ENCODE assay signal across 23 cellular contexts in genomic region chr1:194372266-194372665, GRCh38.
"Had no signal": no experiment of that assay in that cellular context is flagged by ENCODE, and none has a peak within 500 bp of the region (broad histone marks: within the 10 kb centered on the region; RNA-seq: fewer than 3 reads in every experiment).

No MANE protein-coding gene starts in this region.

- H3K9ac ChIP-seq: SK-N-SH had no signal

- ATAC-seq: HepG2 had no signal

- FAIRE-seq: HepG2, RCC 7860 had no signal

- DNase-seq: Karpas-422, KG1, MG63, NCI-H1092, NCI-H1105 treated with DMSO at 0.1 percent for 48 hours, NCI-H1417 treated with DMSO at 0.1 percent for 48 hours, NCI-H146, NCI-H187, NCI-H2029, NCI-H2081 treated with DMSO at 0.1 percent for 48 hours, NCI-H2171, NCI-H226, NCI-H446, NCI-H510A, NCI-H524 treated with DMSO at 0.1 percent for 48 hours, NCI-H69, NCI-H774, Right ventricle myocardium superior, RPMI8226, SIG-M5, SK-N-SH had no signal

- H3K4me2 ChIP-seq: SK-N-SH had no signal

- H3K27me3 ChIP-seq: MG63 had no signal

- H3K9me3 ChIP-seq: MG63, SK-N-SH had no signal

- H3K4me3 ChIP-seq: MG63 had no signal

- H3K9me2 ChIP-seq: SK-N-SH had no signal

- H3K36me3 ChIP-seq: MG63 had no signal
